Comparison of ENCODE assay signal across 22 cellular contexts in the genomic region with DNA sequence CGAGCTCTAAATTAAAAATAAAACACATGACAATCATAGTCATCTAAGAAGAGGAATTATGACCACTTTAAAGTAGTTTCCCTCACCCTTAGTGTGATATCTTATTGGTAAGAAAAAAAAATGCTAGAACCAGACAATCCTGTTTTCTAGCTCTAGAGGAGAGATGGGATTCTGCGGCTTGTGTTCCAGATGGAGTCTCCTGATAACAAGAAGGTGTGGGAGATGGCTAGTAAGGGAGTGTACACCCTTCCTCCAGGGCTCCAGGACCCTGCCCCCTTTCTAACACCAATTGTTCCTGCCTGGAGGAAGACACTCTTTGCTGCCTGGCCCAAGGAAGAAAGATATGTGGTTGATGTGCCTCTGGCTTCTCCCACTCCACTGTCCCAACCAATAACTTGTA.
"Had no signal": no experiment of that assay in that cellular context is flagged by ENCODE, and none has a peak within 500 bp of the region (broad histone marks: within the 10 kb centered on the region; RNA-seq: fewer than 3 reads in every experiment).

No MANE protein-coding gene starts in this region.

- H3K36me3 ChIP-seq: gastroesophageal sphincter, heart right ventricle, lower lobe of right lung, prostate gland, tibial artery, uterus had no signal

- H3K9me3 ChIP-seq: gastroesophageal sphincter, heart right ventricle, lower lobe of right lung, prostate gland, tibial artery, uterus had no signal

- ATAC-seq: activated naive CD4-positive, alpha-beta T cell treated with anti-CD3 and anti-CD28 coated beads, Interleukin-2, amount 50 U/mL, for 72 hours; activated T-cell treated with anti-CD3 and anti-CD28 coated beads, Interleukin-2, amount 50 U/mL, for 72 hours; gastroesophageal sphincter; heart right ventricle; left lobe of liver; lower lobe of right lung; naive thymus-derived CD4-positive, alpha-beta T cell had no signal

- H3K4me1 ChIP-seq: gastroesophageal sphincter, heart right ventricle, lower lobe of right lung, prostate gland, tibial artery, uterus had no signal

- H3K27me3 ChIP-seq: uterus had no signal

- H3K9me3 Mint-ChIP-seq: activated CD4-positive, alpha-beta memory T cell treated with anti-CD3 and anti-CD28 coated beads, Interleukin-2, amount 10 ng/mL, durations not matched to agents 7 days and 5 days; activated CD4-positive, alpha-beta T cell treated with anti-CD3 and anti-CD28 coated beads, Interleukin-2, amount 10 ng/mL, durations not matched to agents 24 days and 14 days; activated naive CD4-positive, alpha-beta T cell treated with anti-CD3 and anti-CD28 coated beads, Interleukin-2, amount 50 U/mL, for 72 hours; activated T-cell treated with anti-CD3 and anti-CD28 coated beads, Interleukin-2, amount 50 U/mL, for 72 hours; stimulated activated naive CD8-positive, alpha-beta T cell treated with anti-CD3 and anti-CD28 coated beads, Interleukin-15, Interleukin-2, amounts not matched to agents 100 ng/mL and 50 ng/mL, for 24 hours; T-helper 1 cell treated with Interleukin-12 subunit alpha and Interleukin-12 subunit beta and Interleukin-4 antibody, amounts not matched to agents 30 μg/mL and 1 μg/mL, for 36 hours had no signal

- H3K27ac Mint-ChIP-seq: activated CD4-positive, alpha-beta memory T cell treated with anti-CD3 and anti-CD28 coated beads, Interleukin-2, amount 10 ng/mL, durations not matched to agents 7 days and 5 days; activated CD4-positive, alpha-beta T cell treated with anti-CD3 and anti-CD28 coated beads, Interleukin-2, amount 10 ng/mL, durations not matched to agents 24 days and 14 days; activated naive CD4-positive, alpha-beta T cell treated with anti-CD3 and anti-CD28 coated beads, Interleukin-2, amount 50 U/mL, for 72 hours; activated T-cell treated with anti-CD3 and anti-CD28 coated beads, Interleukin-2, amount 50 U/mL, for 72 hours; brain; naive thymus-derived CD4-positive, alpha-beta T cell; stimulated activated naive CD8-positive, alpha-beta T cell treated with anti-CD3 and anti-CD28 coated beads, Interleukin-15, Interleukin-2, amounts not matched to agents 100 ng/mL and 50 ng/mL, for 24 hours; T-helper 1 cell treated with Interleukin-12 subunit alpha and Interleukin-12 subunit beta and Interleukin-4 antibody, amounts not matched to agents 30 μg/mL and 1 μg/mL, for 36 hours had no signal

- DNase-seq: activated CD4-positive, alpha-beta memory T cell treated with anti-CD3 and anti-CD28 coated beads, Interleukin-2, amount 10 ng/mL, durations not matched to agents 7 days and 5 days; activated CD4-positive, alpha-beta T cell treated with anti-CD3 and anti-CD28 coated beads, Interleukin-2, amount 10 ng/mL, durations not matched to agents 24 days and 14 days; activated gamma-delta T cell treated with Interleukin-2 at 50 U/mL for 16 hours; activated T-cell treated with anti-CD3 and anti-CD28 coated beads, Interleukin-2, amount 50 U/mL, for 72 hours; aorta; heart right ventricle; lower lobe of right lung; naive thymus-derived CD4-positive, alpha-beta T cell; stimulated activated CD4-positive, alpha-beta T cell treated with anti-CD3 and anti-CD28 coated beads, Interleukin-12 subunit alpha, Interleukin-12 subunit beta, amount 100 ng/mL, for 4 hours; stimulated activated CD4-positive, alpha-beta T cell treated with anti-CD3 and anti-CD28 coated beads, Interleukin-4, amount 100 ng/mL, for 4 hours; substantia nigra; T1000; tibial artery; uterus had no signal

- H3K27ac ChIP-seq: epithelial cell of prostate, gastroesophageal sphincter, heart right ventricle, lower lobe of right lung, prostate gland, tibial artery, uterus had no signal

- H3K36me3 Mint-ChIP-seq: activated naive CD4-positive, alpha-beta T cell treated with anti-CD3 and anti-CD28 coated beads, Interleukin-2, amount 50 U/mL, for 72 hours; brain; naive thymus-derived CD4-positive, alpha-beta T cell had no signal

- H3K4me3 Mint-ChIP-seq: activated CD4-positive, alpha-beta memory T cell treated with anti-CD3 and anti-CD28 coated beads, Interleukin-2, amount 10 ng/mL, durations not matched to agents 7 days and 5 days; activated CD4-positive, alpha-beta T cell treated with anti-CD3 and anti-CD28 coated beads, Interleukin-2, amount 10 ng/mL, durations not matched to agents 24 days and 14 days; activated T-cell treated with anti-CD3 and anti-CD28 coated beads, Interleukin-2, amount 50 U/mL, for 72 hours; brain; naive thymus-derived CD4-positive, alpha-beta T cell; stimulated activated naive CD8-positive, alpha-beta T cell treated with anti-CD3 and anti-CD28 coated beads, Interleukin-15, Interleukin-2, amounts not matched to agents 100 ng/mL and 50 ng/mL, for 24 hours; T-helper 1 cell treated with Interleukin-12 subunit alpha and Interleukin-12 subunit beta and Interleukin-4 antibody, amounts not matched to agents 30 μg/mL and 1 μg/mL, for 36 hours had no signal

- H3K4me3 ChIP-seq: gastroesophageal sphincter, heart right ventricle, lower lobe of right lung, prostate gland, tibial artery, uterus had no signal

- H3K4me1 Mint-ChIP-seq: activated CD4-positive, alpha-beta memory T cell treated with anti-CD3 and anti-CD28 coated beads, Interleukin-2, amount 10 ng/mL, durations not matched to agents 7 days and 5 days; activated CD4-positive, alpha-beta T cell treated with anti-CD3 and anti-CD28 coated beads, Interleukin-2, amount 10 ng/mL, durations not matched to agents 24 days and 14 days; brain had no signal
